23 cellular contexts compared by ENCODE assay signal in genomic region chr7:141275350-141275749, GRCh38.
DNase-seq lines count a peak whose midpoint lies in the region; ATAC-seq and TF ChIP-seq lines count a peak whose summit lies in the region.
"Had no signal": no experiment of that assay in that cellular context is flagged by ENCODE, and none has a peak within 500 bp of the region (broad histone marks: within the 10 kb centered on the region; RNA-seq: fewer than 3 reads in every experiment).

No MANE protein-coding gene starts in this region.

- 73% methylated on average over 2 of the region's 2 CpGs for WGBS in suprapubic skin

- H3K4me2 ChIP-seq in Loucy (ENCODE audit: low read depth, low read length, poor library complexity, severe bottlenecking) (no peak overlapping the region), neural progenitor cell (no peak overlapping the region)
- H3K4me2 ChIP-seq: PC-9 had no signal

- no peaks in the 10 kb centered on the region for H3K9me2 ChIP-seq in Loucy (replicated peaks; ENCODE audit: low read depth, low read length)

- H4K20me1 ChIP-seq in Loucy (ENCODE audit: insufficient read depth, low read length, poor library complexity, severe bottlenecking) (no peaks in the 10 kb centered on the region), neural progenitor cell (ENCODE audit: low read depth) (no peaks in the 10 kb centered on the region)

- H3K27ac ChIP-seq in neural progenitor cell = no peak overlapping the region
- H3K27ac ChIP-seq in suprapubic skin = no peak overlapping the region
- H3K27ac ChIP-seq: 22Rv1, PC-9, RWPE1 had no signal

- no peak overlapping the region for H3K27ac Mint-ChIP-seq in neural progenitor cell
- H3K27ac Mint-ChIP-seq: T-cell had no signal

- TF ChIP-seq POLR2A in suprapubic skin (IDR thresholded peaks at IDR 0.05) = no peak

- no peak overlapping the region for H3K4me3 Mint-ChIP-seq in neural progenitor cell
- H3K4me3 Mint-ChIP-seq: T-cell had no signal

- H2AFZ ChIP-seq in Loucy (ENCODE audit: low read length) (no peak overlapping the region), neural progenitor cell (replicated peaks) (no peak overlapping the region)
- H2AFZ ChIP-seq: PC-9 had no signal

- H3F3A ChIP-seq in Loucy (ENCODE audit: low read depth) (no peaks in the 10 kb centered on the region), neural progenitor cell (ENCODE audit: low read depth) (no peaks in the 10 kb centered on the region)

- H3K36me3 ChIP-seq in Loucy (ENCODE audit: insufficient read depth, low read length) (no peaks in the 10 kb centered on the region), neural progenitor cell (no peaks in the 10 kb centered on the region), suprapubic skin (no peaks in the 10 kb centered on the region), BE2C (no peaks in the 10 kb centered on the region)

- H3K4me3 ChIP-seq in Loucy (ENCODE audit: low read length, poor library complexity, severe bottlenecking) (no peak overlapping the region), epithelial cell of proximal tubule (ENCODE audit: low read depth, low read length) (no peak overlapping the region), neural progenitor cell (no peak overlapping the region), suprapubic skin (no peak overlapping the region), BE2C (ENCODE audit: low read depth, low read length) (no peak overlapping the region)
- H3K4me3 ChIP-seq: PC-9 had no signal

- H3K4me1 Mint-ChIP-seq in neural progenitor cell = no peaks in the 10 kb centered on the region
- H3K4me1 Mint-ChIP-seq: T-cell had no signal

- H3K36me3 Mint-ChIP-seq in neural progenitor cell = no peaks in the 10 kb centered on the region
- H3K36me3 Mint-ChIP-seq: T-cell had no signal

- no peak for TF ChIP-seq EP300 in suprapubic skin (IDR thresholded peaks at IDR 0.05)

- H3K9me3 ChIP-seq in Loucy (ENCODE audit: insufficient read depth, low read depth, low read length) (no peaks in the 10 kb centered on the region), neural progenitor cell (ENCODE audit: low read depth) (no peaks in the 10 kb centered on the region), suprapubic skin (no peaks in the 10 kb centered on the region), BE2C (no peaks in the 10 kb centered on the region)

- H3K79me2 ChIP-seq in Loucy (ENCODE audit: insufficient read depth, low read length) (no peaks in the 10 kb centered on the region), neural progenitor cell (ENCODE audit: low read depth) (no peaks in the 10 kb centered on the region)

- H3K4me1 ChIP-seq in Loucy (ENCODE audit: insufficient read depth, low read length, poor library complexity, severe bottlenecking) (no peaks in the 10 kb centered on the region), neural progenitor cell (no peaks in the 10 kb centered on the region), suprapubic skin (no peaks in the 10 kb centered on the region), BE2C (no peaks in the 10 kb centered on the region)

- ATAC-seq in GM21381 (IDR thresholded peaks at IDR 0.05; ENCODE audit: unreplicated experiment) = no peak
- ATAC-seq: HepG2, T-cell had no signal

- TF ChIP-seq CTCF in Loucy (conservative IDR thresholded peaks at IDR 0.05; ENCODE audit: low read length) (0 out of 2 replicates have a peak, but pooled peaks have one; percentile 9), epithelial cell of proximal tubule (conservative IDR thresholded peaks at IDR 0.05; ENCODE audit: low read depth, low read length) (peak; percentile 15), neural progenitor cell (IDR thresholded peaks at IDR 0.05) (peak; percentile 23), suprapubic skin (IDR thresholded peaks at IDR 0.05) (no peak), BE2C (IDR thresholded peaks at IDR 0.05; ENCODE audit: low read depth, low read length) (no peak)

- H3K9ac ChIP-seq in Loucy (ENCODE audit: low read depth, low read length, poor library complexity, severe bottlenecking) = no peak overlapping the region
- no peak overlapping the region for H3K9ac ChIP-seq in neural progenitor cell

- H3K27me3 Mint-ChIP-seq in neural progenitor cell (ENCODE audit: insufficient read depth, low read depth) = no peaks in the 10 kb centered on the region
- H3K27me3 Mint-ChIP-seq: T-cell had no signal

- no peaks in the 10 kb centered on the region for H3K9me3 Mint-ChIP-seq in neural progenitor cell
- H3K9me3 Mint-ChIP-seq: T-cell had no signal

- DNase-seq in DMS53 (lab: John Stamatoyannopoulos, UW) = peak; percentile 25
- no peak for DNase-seq in DMS53 treated with DMSO at 0.1 percent for 48 hours (lab: John Stamatoyannopoulos, UW; ENCODE audit: unreplicated experiment)
- DNase-seq in epithelial cell of proximal tubule (ENCODE audit: low read depth) = no peak
- no peak for DNase-seq in neural progenitor cell (ENCODE audit: low spot score)
- DNase-seq in suprapubic skin (ENCODE audit: low spot score in 2 of 2) = no peak
- no peak for DNase-seq in BE2C
- DNase-seq: DMS153; Kasumi-1; NCI-H1105 treated with DMSO at 0.1 percent for 48 hours; NCI-H1694; NCI-H2029 treated with DMSO at 0.1 percent for 48 hours; NCI-H2171; NCI-H345; NCI-H510A treated with DMSO at 0.1 percent for 48 hours; NK-92 treated with Interleukin-12 subunit alpha and Interleukin-12 subunit beta, amount 100 ng/mL, for 24 hours; PC-9; SHP77; T-cell had no signal

- H3K27me3 ChIP-seq in Loucy (ENCODE audit: insufficient read depth, low read length, poor library complexity, severe bottlenecking) (no peaks in the 10 kb centered on the region), neural progenitor cell (no peaks in the 10 kb centered on the region), suprapubic skin (no peaks in the 10 kb centered on the region), BE2C (no peaks in the 10 kb centered on the region)

Comparison
In these comparisons a context has a peak if more than half of its experiments do, and no peak if none do; other contexts are left out.
1. CTCF ChIP-seq: peak in Loucy (single experiment), epithelial cell of proximal tubule (single experiment) and neural progenitor cell (single experiment); none in suprapubic skin (0 of 2) and BE2C (single experiment).